Comparison of ENCODE assay signal across 1 cellular context in the genomic region with DNA sequence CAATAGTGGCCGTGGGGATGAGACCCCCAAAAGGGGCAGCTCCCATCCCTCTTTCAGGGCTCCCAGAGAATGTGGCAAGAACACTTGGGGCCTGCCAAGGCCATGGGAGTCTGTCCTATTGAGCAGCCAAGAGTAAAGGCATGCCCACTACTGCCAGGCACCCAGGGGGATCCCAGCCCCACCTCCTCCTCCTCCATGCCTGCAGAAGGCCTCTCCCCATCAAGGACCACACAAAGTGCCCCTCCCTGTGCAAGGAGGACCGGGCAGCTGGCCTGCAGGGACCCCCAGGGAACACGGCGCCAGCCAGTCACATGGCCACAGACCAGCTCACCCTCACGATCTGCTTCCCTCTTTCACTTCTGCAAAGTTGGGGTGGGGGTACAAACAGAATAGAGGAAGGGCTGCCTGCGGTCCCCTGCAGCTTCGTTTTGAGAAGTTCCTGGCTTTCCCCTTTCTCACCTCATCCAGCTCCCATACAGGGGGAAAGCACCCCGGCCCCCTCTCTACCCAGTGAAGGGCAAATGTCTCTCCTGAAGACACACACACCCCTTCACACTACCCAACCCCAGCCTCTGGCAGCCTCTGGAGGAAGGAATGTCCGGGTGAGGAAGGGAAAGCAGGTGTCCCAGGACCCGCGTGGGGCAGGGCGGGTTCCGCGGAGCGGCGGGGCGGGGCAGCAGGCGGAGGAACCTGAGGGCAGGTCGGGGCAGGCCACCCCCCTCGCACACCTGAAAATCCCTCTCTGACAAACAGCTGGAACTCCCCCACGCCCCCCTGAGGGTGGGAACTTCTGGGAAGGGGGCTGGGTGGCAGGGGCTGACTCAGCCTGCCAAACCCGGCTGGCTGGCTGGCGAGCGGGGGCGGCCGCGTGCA.
A peak's percentile ranks its signal among the peaks of the same experiment; 100 is the strongest.
TF ChIP-seq lines count a peak whose summit lies in the region.

No MANE protein-coding gene starts in this region.

TF ChIP-seq in HepG2, 621 proteins besides CTCF, POLR2A, EP300 and RAD21 (continued from another document and continues in another):
- TF ChIP-seq HES4 (CRISPR knock-in tag; IDR thresholded peaks at IDR 0.05; ENCODE audit: borderline replicate concordance) (no peak), MTF2 (CRISPR knock-in tag; IDR thresholded peaks at IDR 0.05; ENCODE audit: borderline replicate concordance) (no peak), ZNF615 (CRISPR knock-in tag; IDR thresholded peaks at IDR 0.05; ENCODE audit: borderline replicate concordance) (no peak), REL (CRISPR knock-in tag; conservative IDR thresholded peaks at IDR 0.05) (no peak), ZNF264 (CRISPR knock-in tag; IDR thresholded peaks at IDR 0.05) (no peak), HNF4G (IDR thresholded peaks at IDR 0.05; ENCODE audit: borderline replicate concordance, low read depth, low read length) (no peak; the same call in 1 of the 2 replicates), HNF4G (CRISPR knock-in tag; IDR thresholded peaks at IDR 0.05; ENCODE audit: borderline replicate concordance, low read depth) (no peak), SMC3 (IDR thresholded peaks at IDR 0.05; ENCODE audit: low read length) (peak; percentile 12; the same call in 1 of the 2 replicates), MYC (CRISPR knock-in tag; IDR thresholded peaks at IDR 0.05; ENCODE audit: borderline replicate concordance) (peak; percentile 35), ZSCAN30 (CRISPR knock-in tag; IDR thresholded peaks at IDR 0.05) (no peak), HNRNPK (IDR thresholded peaks at IDR 0.05; ENCODE audit: low read depth, low read length, poor library complexity, severe bottlenecking) (peak; percentile 25), ZNF552 (CRISPR knock-in tag; IDR thresholded peaks at IDR 0.05; ENCODE audit: borderline replicate concordance) (0 out of 2 replicates have a peak, but pooled peaks have one; percentile 38), ARHGAP35 (CRISPR knock-in tag; IDR thresholded peaks at IDR 0.05; ENCODE audit: borderline replicate concordance) (no peak), ZNF607 (CRISPR knock-in tag; IDR thresholded peaks at IDR 0.05; ENCODE audit: borderline replicate concordance) (0 out of 2 replicates have a peak, but pooled peaks have one; percentile 15), PITX1 (CRISPR knock-in tag; IDR thresholded peaks at IDR 0.05) (peak; percentile 12; the same call in 1 of the 2 replicates), ARNT2 (CRISPR knock-in tag; IDR thresholded peaks at IDR 0.05; ENCODE audit: low read depth) (no peak), ZMYM4 (CRISPR knock-in tag; IDR thresholded peaks at IDR 0.05) (0 out of 2 replicates have a peak, but pooled peaks have one; percentile 9), ZZZ3 (CRISPR knock-in tag; IDR thresholded peaks at IDR 0.05; ENCODE audit: borderline replicate concordance) (no peak), ZBTB8A (CRISPR knock-in tag; IDR thresholded peaks at IDR 0.05; ENCODE audit: borderline replicate concordance, low read depth) (no peak), ZNF747 (CRISPR knock-in tag; IDR thresholded peaks at IDR 0.05; ENCODE audit: borderline replicate concordance) (0 out of 2 replicates have a peak, but pooled peaks have one; percentile 21), ZNF136 (CRISPR knock-in tag; IDR thresholded peaks at IDR 0.05; ENCODE audit: low read depth) (no peak), TAF15 (IDR thresholded peaks at IDR 0.05; ENCODE audit: low read depth, low read length, poor library complexity, severe bottlenecking) (no peak), CREB1 (IDR thresholded peaks at IDR 0.05) (no peak), CREB1 (CRISPR knock-in tag; IDR thresholded peaks at IDR 0.05) (no peak), PHF8 (CRISPR knock-in tag; IDR thresholded peaks at IDR 0.05) (0 out of 2 replicates have a peak, but pooled peaks have one; percentile 20), CCAR2 (optimal IDR thresholded peaks at IDR 0.05; ENCODE audit: low read depth, low read length) (no peak), POLR2AphosphoS2 (IDR thresholded peaks at IDR 0.05; ENCODE audit: low read depth, low read length) (no peak), CC2D1A (CRISPR knock-in tag; IDR thresholded peaks at IDR 0.05) (no peak), KDM2A (CRISPR knock-in tag; IDR thresholded peaks at IDR 0.05; ENCODE audit: borderline replicate concordance, low read depth) (peak; percentile 0), TBX2 (CRISPR knock-in tag; IDR thresholded peaks at IDR 0.05; ENCODE audit: borderline replicate concordance) (peak; percentile 7; the same call in 1 of the 2 replicates), CBX1 (IDR thresholded peaks at IDR 0.05; ENCODE audit: low read depth) (no peak), LCORL (IDR thresholded peaks at IDR 0.05) (no peak), LCORL (CRISPR knock-in tag; IDR thresholded peaks at IDR 0.05) (peak; percentile 77), ZNF891 (CRISPR knock-in tag; IDR thresholded peaks at IDR 0.05) (0 out of 2 replicates have a peak, but pooled peaks have one; percentile 10)
- TF ChIP-seq, protein P1, sequence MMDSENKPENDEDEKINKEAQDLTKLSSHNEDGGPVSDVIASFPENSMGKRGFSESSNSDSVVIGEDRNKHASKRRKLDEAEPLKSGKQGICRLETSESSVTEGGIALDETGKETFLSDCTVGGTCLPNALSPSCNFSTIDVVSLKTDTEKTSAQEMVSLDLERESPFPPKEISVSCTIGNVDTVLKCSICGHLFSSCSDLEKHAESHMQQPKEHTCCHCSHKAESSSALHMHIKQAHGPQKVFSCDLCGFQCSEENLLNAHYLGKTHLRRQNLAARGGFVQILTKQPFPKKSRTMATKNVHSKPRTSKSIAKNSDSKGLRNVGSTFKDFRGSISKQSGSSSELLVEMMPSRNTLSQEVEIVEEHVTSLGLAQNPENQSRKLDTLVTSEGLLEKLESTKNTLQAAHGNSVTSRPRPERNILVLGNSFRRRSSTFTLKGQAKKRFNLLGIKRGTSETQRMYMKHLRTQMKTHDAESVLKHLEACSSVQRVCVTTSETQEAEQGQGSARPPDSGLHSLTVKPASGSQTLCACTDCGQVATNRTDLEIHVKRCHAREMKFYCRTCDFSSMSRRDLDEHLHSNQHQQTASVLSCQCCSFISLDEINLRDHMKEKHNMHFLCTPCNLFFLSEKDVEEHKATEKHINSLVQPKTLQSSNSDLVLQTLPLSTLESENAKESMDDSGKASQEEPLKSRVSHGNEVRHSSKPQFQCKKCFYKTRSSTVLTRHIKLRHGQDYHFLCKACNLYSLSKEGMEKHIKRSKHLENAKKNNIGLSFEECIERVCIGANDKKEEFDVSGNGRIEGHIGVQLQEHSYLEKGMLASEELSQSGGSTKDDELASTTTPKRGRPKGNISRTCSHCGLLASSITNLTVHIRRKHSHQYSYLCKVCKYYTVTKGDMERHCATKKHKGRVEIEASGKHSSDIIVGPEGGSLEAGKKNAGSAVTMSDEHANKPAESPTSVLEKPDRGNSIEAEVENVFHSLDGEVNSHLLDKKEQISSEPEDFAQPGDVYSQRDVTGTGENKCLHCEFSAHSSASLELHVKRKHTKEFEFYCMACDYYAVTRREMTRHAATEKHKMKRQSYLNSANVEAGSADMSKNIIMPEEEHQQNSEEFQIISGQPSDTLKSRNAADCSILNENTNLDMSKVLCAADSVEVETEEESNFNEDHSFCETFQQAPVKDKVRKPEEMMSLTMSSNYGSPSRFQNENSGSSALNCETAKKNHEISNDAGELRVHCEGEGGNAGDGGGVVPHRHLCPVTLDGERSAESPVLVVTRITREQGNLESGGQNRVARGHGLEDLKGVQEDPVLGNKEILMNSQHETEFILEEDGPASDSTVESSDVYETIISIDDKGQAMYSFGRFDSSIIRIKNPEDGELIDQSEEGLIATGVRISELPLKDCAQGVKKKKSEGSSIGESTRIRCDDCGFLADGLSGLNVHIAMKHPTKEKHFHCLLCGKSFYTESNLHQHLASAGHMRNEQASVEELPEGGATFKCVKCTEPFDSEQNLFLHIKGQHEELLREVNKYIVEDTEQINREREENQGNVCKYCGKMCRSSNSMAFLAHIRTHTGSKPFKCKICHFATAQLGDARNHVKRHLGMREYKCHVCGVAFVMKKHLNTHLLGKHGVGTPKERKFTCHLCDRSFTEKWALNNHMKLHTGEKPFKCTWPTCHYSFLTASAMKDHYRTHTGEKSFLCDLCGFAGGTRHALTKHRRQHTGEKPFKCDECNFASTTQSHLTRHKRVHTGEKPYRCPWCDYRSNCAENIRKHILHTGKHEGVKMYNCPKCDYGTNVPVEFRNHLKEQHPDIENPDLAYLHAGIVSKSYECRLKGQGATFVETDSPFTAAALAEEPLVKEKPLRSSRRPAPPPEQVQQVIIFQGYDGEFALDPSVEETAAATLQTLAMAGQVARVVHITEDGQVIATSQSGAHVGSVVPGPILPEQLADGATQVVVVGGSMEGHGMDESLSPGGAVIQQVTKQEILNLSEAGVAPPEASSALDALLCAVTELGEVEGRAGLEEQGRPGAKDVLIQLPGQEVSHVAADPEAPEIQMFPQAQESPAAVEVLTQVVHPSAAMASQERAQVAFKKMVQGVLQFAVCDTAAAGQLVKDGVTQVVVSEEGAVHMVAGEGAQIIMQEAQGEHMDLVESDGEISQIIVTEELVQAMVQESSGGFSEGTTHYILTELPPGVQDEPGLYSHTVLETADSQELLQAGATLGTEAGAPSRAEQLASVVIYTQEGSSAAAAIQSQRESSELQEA (CRISPR knock-in tag; IDR thresholded peaks at IDR 0.05; ENCODE audit: not compliant biosample characterization) = peak; percentile 29
- TF ChIP-seq, protein P2, sequence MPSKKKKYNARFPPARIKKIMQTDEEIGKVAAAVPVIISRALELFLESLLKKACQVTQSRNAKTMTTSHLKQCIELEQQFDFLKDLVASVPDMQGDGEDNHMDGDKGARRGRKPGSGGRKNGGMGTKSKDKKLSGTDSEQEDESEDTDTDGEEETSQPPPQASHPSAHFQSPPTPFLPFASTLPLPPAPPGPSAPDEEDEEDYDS (CRISPR knock-in tag; IDR thresholded peaks at IDR 0.05) = no peak
- TF ChIP-seq, protein P3, sequence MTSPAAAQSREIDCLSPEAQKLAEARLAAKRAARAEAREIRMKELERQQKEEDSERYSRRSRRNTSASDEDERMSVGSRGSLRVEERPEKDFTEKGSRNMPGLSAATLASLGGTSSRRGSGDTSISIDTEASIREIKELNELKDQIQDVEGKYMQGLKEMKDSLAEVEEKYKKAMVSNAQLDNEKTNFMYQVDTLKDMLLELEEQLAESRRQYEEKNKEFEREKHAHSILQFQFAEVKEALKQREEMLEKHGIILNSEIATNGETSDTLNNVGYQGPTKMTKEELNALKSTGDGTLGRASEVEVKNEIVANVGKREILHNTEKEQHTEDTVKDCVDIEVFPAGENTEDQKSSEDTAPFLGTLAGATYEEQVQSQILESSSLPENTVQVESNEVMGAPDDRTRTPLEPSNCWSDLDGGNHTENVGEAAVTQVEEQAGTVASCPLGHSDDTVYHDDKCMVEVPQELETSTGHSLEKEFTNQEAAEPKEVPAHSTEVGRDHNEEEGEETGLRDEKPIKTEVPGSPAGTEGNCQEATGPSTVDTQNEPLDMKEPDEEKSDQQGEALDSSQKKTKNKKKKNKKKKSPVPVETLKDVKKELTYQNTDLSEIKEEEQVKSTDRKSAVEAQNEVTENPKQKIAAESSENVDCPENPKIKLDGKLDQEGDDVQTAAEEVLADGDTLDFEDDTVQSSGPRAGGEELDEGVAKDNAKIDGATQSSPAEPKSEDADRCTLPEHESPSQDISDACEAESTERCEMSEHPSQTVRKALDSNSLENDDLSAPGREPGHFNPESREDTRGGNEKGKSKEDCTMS (CRISPR knock-in tag; conservative IDR thresholded peaks at IDR 0.05) = no peak
- TF ChIP-seq, protein P4, sequence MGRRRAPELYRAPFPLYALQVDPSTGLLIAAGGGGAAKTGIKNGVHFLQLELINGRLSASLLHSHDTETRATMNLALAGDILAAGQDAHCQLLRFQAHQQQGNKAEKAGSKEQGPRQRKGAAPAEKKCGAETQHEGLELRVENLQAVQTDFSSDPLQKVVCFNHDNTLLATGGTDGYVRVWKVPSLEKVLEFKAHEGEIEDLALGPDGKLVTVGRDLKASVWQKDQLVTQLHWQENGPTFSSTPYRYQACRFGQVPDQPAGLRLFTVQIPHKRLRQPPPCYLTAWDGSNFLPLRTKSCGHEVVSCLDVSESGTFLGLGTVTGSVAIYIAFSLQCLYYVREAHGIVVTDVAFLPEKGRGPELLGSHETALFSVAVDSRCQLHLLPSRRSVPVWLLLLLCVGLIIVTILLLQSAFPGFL (CRISPR knock-in tag; IDR thresholded peaks at IDR 0.05) = no peak
- TF ChIP-seq, protein P5, sequence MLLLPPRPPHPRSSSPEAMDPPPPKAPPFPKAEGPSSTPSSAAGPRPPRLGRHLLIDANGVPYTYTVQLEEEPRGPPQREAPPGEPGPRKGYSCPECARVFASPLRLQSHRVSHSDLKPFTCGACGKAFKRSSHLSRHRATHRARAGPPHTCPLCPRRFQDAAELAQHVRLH (CRISPR knock-in tag; IDR thresholded peaks at IDR 0.05; ENCODE audit: borderline replicate concordance, low read depth) = no peak
- TF ChIP-seq, protein P6, sequence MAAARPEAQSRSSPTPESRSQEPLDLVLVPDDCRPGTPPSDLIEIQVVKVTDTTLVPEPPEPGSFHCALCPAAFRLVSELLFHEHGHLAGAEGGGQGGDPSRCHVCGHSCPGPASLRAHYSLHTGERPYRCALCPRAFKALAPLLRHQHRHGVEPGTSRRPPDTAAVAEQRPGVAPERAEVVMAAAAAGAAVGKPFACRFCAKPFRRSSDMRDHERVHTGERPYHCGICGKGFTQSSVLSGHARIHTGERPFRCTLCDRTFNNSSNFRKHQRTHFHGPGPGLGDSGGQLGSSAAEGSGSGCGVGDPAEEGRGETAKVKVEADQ (CRISPR knock-in tag; IDR thresholded peaks at IDR 0.05; ENCODE audit: borderline replicate concordance) = 0 out of 2 replicates have a peak, but pooled peaks have one; percentile 1
- TF ChIP-seq, protein P7, sequence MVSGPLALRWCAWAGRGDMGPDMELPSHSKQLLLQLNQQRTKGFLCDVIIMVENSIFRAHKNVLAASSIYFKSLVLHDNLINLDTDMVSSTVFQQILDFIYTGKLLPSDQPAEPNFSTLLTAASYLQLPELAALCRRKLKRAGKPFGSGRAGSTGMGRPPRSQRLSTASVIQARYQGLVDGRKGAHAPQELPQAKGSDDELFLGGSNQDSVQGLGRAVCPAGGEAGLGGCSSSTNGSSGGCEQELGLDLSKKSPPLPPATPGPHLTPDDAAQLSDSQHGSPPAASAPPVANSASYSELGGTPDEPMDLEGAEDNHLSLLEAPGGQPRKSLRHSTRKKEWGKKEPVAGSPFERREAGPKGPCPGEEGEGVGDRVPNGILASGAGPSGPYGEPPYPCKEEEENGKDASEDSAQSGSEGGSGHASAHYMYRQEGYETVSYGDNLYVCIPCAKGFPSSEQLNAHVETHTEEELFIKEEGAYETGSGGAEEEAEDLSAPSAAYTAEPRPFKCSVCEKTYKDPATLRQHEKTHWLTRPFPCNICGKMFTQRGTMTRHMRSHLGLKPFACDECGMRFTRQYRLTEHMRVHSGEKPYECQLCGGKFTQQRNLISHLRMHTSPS (CRISPR knock-in tag; IDR thresholded peaks at IDR 0.05; ENCODE audit: low read depth) = peak; percentile 27; the same call in 1 of the 2 replicates
